ENCODE assay signal across 1 cellular context in genomic region chr12:47206450-47206830, GRCh38.
A peak's percentile ranks its signal among the peaks of the same experiment; 100 is the strongest.
TF ChIP-seq lines count a peak whose summit lies in the region.

No MANE protein-coding gene starts in this region.

TF ChIP-seq in K562, 482 proteins besides CTCF, POLR2A, EP300 and RAD21 (continued from another document):
- TF ChIP-seq HMBOX1 (IDR thresholded peaks at IDR 0.05) (peak; percentile 66; the same call in 1 of the 2 replicates), ELK3 (CRISPR knock-in tag; IDR thresholded peaks at IDR 0.05) (no peak), ZBTB8A (IDR thresholded peaks at IDR 0.05; ENCODE audit: partially characterized antibody) (no peak), VEZF1 (CRISPR knock-in tag; IDR thresholded peaks at IDR 0.05) (0 out of 2 replicates have a peak, but pooled peaks have one; percentile 3), ZNF384 (IDR thresholded peaks at IDR 0.05; ENCODE audit: low read depth, low read length) (peak; percentile 53; the same call in 1 of the 2 replicates), ADNP (tag; IDR thresholded peaks at IDR 0.05) (peak; percentile 53; the same call in 1 of the 2 replicates), EGR1 (conservative IDR thresholded peaks at IDR 0.05) (peak; percentile 54), PKNOX1 (IDR thresholded peaks at IDR 0.05) (peak; percentile 61)
TF ChIP-seq in K562: peak in this region for 8.
